Comparison of ENCODE assay signal across 8 cellular contexts in the genomic region with DNA sequence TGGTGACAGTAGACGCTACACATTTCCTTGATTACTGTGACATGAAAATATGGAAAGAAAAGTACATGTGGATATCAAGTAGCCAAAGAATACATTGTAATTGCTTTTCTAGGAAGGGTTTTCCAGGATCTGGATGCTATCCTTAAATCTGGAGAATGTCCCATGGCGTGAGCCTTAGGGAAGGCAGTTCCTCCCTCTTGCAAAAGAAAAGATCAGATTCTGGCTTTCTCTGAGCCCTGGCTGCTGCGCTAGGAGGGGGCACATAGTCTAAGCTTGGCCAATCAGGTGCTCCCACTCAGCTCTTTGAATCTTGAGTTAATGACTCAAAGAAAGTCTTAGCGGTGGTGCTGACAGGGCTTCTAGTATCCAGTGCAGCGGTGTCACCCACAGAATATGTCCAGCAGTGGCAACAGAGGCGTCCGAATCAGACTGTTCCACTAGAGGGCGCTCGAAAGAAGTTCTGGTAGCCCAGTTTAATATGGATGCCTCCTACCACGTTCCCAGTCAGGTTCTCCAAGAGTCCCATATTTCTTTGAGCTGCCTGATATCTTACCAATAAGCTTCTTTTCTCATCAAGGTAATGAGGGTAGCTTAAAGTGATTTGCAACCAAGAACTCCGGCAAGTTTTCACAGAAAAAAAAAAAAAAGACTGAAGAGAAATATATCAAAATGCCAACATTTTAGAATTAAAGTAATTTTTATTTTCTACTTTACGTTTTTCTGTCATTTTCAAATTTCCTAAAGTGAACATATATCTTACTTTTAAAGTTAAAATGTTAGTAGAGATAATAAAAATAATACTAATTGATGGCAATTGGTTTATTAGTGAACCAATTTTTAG.
DNase-seq lines count a peak whose midpoint lies in the region; FAIRE-seq and TF ChIP-seq lines count a peak whose summit lies in the region.

No MANE protein-coding gene starts in this region.

- no peak overlapping the region for H3K27ac ChIP-seq in OCI-LY7 (ENCODE audit: low read depth, low read length, poor library complexity, severe bottlenecking)
- H3K27ac ChIP-seq in stomach = no peak overlapping the region

- 25 to 36% (median 32%) methylated on average over 11 to 12 of the region's 12 CpGs for WGBS in stomach, 5 donors

- no peaks in the 10 kb centered on the region for H3K9me3 ChIP-seq in OCI-LY7 (ENCODE audit: low read length)
- H3K9me3 ChIP-seq in stomach = no peaks in the 10 kb centered on the region

- POLR2A ChIA-PET in OCI-LY7 (lab: Charles Lee) = no interaction called here

- no peaks in the 10 kb centered on the region for H3K9me2 ChIP-seq in OCI-LY7 (ENCODE audit: insufficient read depth, low read length)

- no peak overlapping the region for H3K4me3 ChIP-seq in OCI-LY7 (ENCODE audit: low read depth, low read length, poor library complexity, severe bottlenecking)
- no peak overlapping the region for H3K4me3 ChIP-seq in stomach

- DNase-seq in GM10266 (ENCODE audit: extremely low spot score) = peak; percentile 35
- DNase-seq in HK-2 (ENCODE audit: unreplicated experiment) = peak; percentile 79
- DNase-seq in OCI-LY7 (ENCODE audit: low spot score) = peak; percentile 50
- peak; percentile 44 for DNase-seq in activated T-cell treated with anti-CD3 and anti-CD28 coated beads for 4 hours
- DNase-seq in fibroblast of gingiva (ENCODE audit: low read depth) = peak; percentile 46
- DNase-seq in nephron progenitor cell = peak; percentile 85
- DNase-seq in stomach = peak; percentile 84
- no peak for DNase-seq in GM12891 (ENCODE audit: insufficient read length, low spot score)

- no peak overlapping the region for H3K4me2 ChIP-seq in OCI-LY7 (ENCODE audit: low read length)

- no peak for FAIRE-seq in GM12891 (lab: Jason Lieb, UNC)

- no peak overlapping the region for H3K27ac Mint-ChIP-seq in nephron progenitor cell

- H3K4me1 ChIP-seq in OCI-LY7 (ENCODE audit: insufficient read depth, low read length, poor library complexity, severe bottlenecking) = no peaks in the 10 kb centered on the region
- no peaks in the 10 kb centered on the region for H3K4me1 ChIP-seq in stomach

- CTCF ChIA-PET in OCI-LY7 (lab: Charles Lee; ENCODE audit: unreplicated experiment) = interaction anchor here (1.1 kb wide), 1 partner anchor 260 kb away, joined by 3 read pairs; no protein-coding TSS in a partner anchor

- H3K27me3 Mint-ChIP-seq in nephron progenitor cell (ENCODE audit: low read depth, poor library complexity) = peaks cover 4% of the 10 kb centered on the region

- peaks cover 19% of the 10 kb centered on the region for H3K4me1 Mint-ChIP-seq in nephron progenitor cell

- intact Hi-C loops in OCI-LY7 (cut with micrococcal nuclease; ENCODE audit: unreplicated experiment) (loop anchor here (10.0 kb wide), 1 partner anchor 258 kb away; no protein-coding TSS in a partner anchor), stomach (cut with DNase I; ENCODE audit: low total_unique reads) (loop anchor here (10.0 kb wide), 1 partner anchor 228 kb away; no protein-coding TSS in a partner anchor)

- no peak overlapping the region for H2AFZ ChIP-seq in OCI-LY7 (ENCODE audit: low read length)

- no peaks in the 10 kb centered on the region for H3K79me2 ChIP-seq in OCI-LY7 (ENCODE audit: insufficient read depth, low read depth, low read length)

- no peaks in the 10 kb centered on the region for H3K36me3 ChIP-seq in OCI-LY7 (ENCODE audit: insufficient read depth, low read length)
- no peaks in the 10 kb centered on the region for H3K36me3 ChIP-seq in stomach

- H3K36me3 Mint-ChIP-seq in nephron progenitor cell (ENCODE audit: low read depth) = no peaks in the 10 kb centered on the region

- no peaks in the 10 kb centered on the region for H4K20me1 ChIP-seq in OCI-LY7 (ENCODE audit: insufficient read depth, low read length)

- no TSS peak for BruUV-seq in OCI-LY7 (replicated peaks; lab: Mats Ljungman, UMichigan)

- no peaks in the 10 kb centered on the region for H3K9me3 Mint-ChIP-seq in nephron progenitor cell

- no peak for TF ChIP-seq POLR2A in stomach (IDR thresholded peaks at IDR 0.05)
- no peak for TF ChIP-seq POLR2A in GM12891 (IDR thresholded peaks at IDR 0.05; ENCODE audit: low read depth, low read length)

- no peak for TF ChIP-seq EP300 in stomach (IDR thresholded peaks at IDR 0.05)

- peaks cover 0 to 4% (median 0%) of the 10 kb centered on the region in 3 donors for H3K27me3 ChIP-seq in stomach

- no peak overlapping the region for H3K4me3 Mint-ChIP-seq in nephron progenitor cell

- TF ChIP-seq CTCF in GM10266 (IDR thresholded peaks at IDR 0.05; ENCODE audit: control insufficient read depth, insufficient read depth, low read depth, missing control alignments) (peak; percentile 53), OCI-LY7 (conservative IDR thresholded peaks at IDR 0.05; ENCODE audit: low read length) (peak; percentile 80), nephron progenitor cell (IDR thresholded peaks at IDR 0.05) (peak; percentile 75), stomach (IDR thresholded peaks at IDR 0.05) (peak in 4 of 7 experiments; percentile 41 to 66 (median 55))

TF ChIP-seq in GM12891, 5 proteins besides CTCF, POLR2A, EP300 and RAD21:
- TF ChIP-seq TAF1 (IDR thresholded peaks at IDR 0.05; ENCODE audit: low read depth, low read length) = no peak
- no peak for TF ChIP-seq PAX5 (IDR thresholded peaks at IDR 0.05; ENCODE audit: insufficient read depth, low read length, severe bottlenecking)
- TF ChIP-seq POLR2AphosphoS5 (IDR thresholded peaks at IDR 0.05; ENCODE audit: low read depth, low read length) = no peak
- no peak for TF ChIP-seq SPI1 (IDR thresholded peaks at IDR 0.05; ENCODE audit: low read depth, low read length)
- TF ChIP-seq POU2F2 (IDR thresholded peaks at IDR 0.05; ENCODE audit: low read depth, low read length) = no peak
